Comparison of ENCODE assay signal across 1 cellular context in the genomic region with DNA sequence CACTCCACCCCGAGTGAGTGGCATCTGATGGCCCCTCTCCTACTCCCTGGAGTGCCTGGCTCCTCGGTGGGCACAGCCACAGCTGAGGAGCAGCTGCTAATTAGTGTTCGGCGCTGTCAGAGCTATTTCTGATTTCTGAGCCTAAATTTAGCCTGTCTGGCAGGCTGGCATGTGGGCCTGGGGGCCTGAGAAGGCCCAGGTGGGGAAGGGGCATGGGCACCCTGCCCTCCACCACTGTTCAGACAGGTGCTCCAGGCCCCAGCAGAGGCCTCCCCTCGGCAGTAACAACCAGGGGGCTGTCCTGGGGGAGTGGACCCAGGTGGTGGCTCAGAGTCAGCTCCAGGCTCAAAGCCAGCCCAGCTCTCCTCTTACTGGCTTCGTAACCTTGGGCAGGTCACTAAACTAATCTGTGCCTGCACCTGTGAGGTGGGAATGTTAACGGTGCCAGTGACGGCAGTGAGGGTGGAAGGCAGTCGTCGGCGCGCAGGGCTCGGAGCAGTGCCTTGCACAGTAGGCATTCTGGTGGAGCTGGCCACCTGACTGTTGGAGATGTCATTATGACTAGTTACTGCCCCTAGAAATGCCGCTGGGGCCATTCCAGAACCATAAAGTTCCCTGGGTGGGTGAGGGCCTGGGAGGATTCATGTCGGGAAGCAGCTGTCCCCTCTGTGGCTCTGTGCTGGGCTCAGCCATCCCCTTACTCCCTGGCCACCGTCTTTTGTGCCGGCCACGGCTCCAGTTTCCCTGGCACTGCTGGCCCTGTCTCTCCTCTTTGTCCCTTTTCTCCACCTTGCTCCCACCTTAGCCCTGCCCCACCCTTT.
TF ChIP-seq lines count a peak whose summit lies in the region.

No MANE protein-coding gene starts in this region.

TF ChIP-seq in liver, 16 proteins besides CTCF, POLR2A, EP300 and RAD21 (continued from another document):
- TF ChIP-seq, protein P1, sequence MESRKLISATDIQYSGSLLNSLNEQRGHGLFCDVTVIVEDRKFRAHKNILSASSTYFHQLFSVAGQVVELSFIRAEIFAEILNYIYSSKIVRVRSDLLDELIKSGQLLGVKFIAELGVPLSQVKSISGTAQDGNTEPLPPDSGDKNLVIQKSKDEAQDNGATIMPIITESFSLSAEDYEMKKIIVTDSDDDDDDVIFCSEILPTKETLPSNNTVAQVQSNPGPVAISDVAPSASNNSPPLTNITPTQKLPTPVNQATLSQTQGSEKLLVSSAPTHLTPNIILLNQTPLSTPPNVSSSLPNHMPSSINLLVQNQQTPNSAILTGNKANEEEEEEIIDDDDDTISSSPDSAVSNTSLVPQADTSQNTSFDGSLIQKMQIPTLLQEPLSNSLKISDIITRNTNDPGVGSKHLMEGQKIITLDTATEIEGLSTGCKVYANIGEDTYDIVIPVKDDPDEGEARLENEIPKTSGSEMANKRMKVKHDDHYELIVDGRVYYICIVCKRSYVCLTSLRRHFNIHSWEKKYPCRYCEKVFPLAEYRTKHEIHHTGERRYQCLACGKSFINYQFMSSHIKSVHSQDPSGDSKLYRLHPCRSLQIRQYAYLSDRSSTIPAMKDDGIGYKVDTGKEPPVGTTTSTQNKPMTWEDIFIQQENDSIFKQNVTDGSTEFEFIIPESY (IDR thresholded peaks at IDR 0.05), result no peak
- TF ChIP-seq MAX (IDR thresholded peaks at IDR 0.05), result no peak
- TF ChIP-seq EGR1 (IDR thresholded peaks at IDR 0.05; ENCODE audit: low read depth in 2 of 2), result no peak
- no peak for TF ChIP-seq HNF4A (conservative IDR thresholded peaks at IDR 0.05)
- no peak for TF ChIP-seq FOXA2 (IDR thresholded peaks at IDR 0.05)
- no peak for TF ChIP-seq TAF1 (conservative IDR thresholded peaks at IDR 0.05)
- TF ChIP-seq SP1 (IDR thresholded peaks at IDR 0.05), result no peak
